21 cellular contexts compared by ENCODE assay signal in the genomic region with DNA sequence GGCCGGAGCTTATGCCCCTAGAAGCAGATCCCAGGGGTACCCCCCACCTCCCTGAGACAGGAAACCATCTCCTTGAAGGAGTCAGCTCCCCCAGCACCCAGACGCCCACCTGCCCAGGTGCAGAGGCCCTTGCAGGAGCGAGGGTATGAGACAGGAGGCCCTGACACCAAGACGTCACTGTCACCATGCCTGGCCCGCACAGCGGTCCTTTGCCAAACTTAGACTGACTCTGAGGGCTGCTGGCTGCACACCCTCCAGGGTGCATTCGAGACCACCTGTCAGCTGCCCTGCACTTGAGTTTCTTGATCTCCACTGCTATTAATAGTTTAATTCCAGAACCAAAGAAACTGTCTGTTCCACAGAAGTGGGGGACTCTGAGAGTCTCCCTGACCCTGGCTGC. TPM values are rescaled to one million over a fixed set of nuclear protein-coding genes. Genes with fewer than 3 reads are reported as not detected.
A peak's percentile ranks its signal among the peaks of the same experiment; 100 is the strongest.
DNase-seq lines count a peak whose midpoint lies in the region; ATAC-seq, FAIRE-seq and TF ChIP-seq lines count a peak whose summit lies in the region.
"Had no signal": no experiment of that assay in that cellular context is flagged by ENCODE, and none has a peak within 500 bp of the region (broad histone marks: within the 10 kb centered on the region; RNA-seq: fewer than 3 reads in every experiment).

No MANE protein-coding gene starts in this region.

- H3K27me3 ChIP-seq in BLaER1: no peaks in the 10 kb centered on the region
- H3K27me3 ChIP-seq in H1 (replicated peaks in 1 of 4; ENCODE audit: control insufficient read depth in 3 of 4, extremely low read depth in 1 of 4, insufficient read depth in 3 of 4, low read length in 3 of 4): no peaks in the 10 kb centered on the region; a peak in 1 of 7 replicates
- H3K27me3 ChIP-seq: heart left ventricle, tibial artery had no signal

- H4K5ac ChIP-seq in H1 (ENCODE audit: insufficient read length, low read depth, low read length): no peak overlapping the region

- peaks cover 10% of the 10 kb centered on the region; the same call in 1 of the 2 replicates for H3K23me2 ChIP-seq in H1 (ENCODE audit: low read depth, low read length)

- H3K79me2 ChIP-seq in H1 (ENCODE audit: control insufficient read depth in 1 of 2, insufficient read depth in 2 of 2, low read length in 2 of 2): no peaks in the 10 kb centered on the region

- H3K4me1 ChIP-seq in BLaER1: peaks cover 38% of the 10 kb centered on the region
- H3K4me1 ChIP-seq in H1 (replicated peaks in 1 of 4; ENCODE audit: control insufficient read depth in 3 of 4, insufficient read depth in 4 of 4, low read length in 3 of 4): peaks cover 2 to 14% (median 11%) of the 10 kb centered on the region in 4 experiments

- no peak overlapping the region for H3K56ac ChIP-seq in H1 (replicated peaks; ENCODE audit: insufficient read length, low read depth, low read length)

- no peak overlapping the region for H3K14ac ChIP-seq in H1 (ENCODE audit: insufficient read length)

- no peak overlapping the region for H3K4me3 ChIP-seq in BLaER1
- H3K4me3 ChIP-seq in H1 (ENCODE audit: extremely low read depth in 1 of 4, insufficient read depth in 2 of 4, low read depth in 3 of 4, low read length in 4 of 4): no peak overlapping the region
- H3K4me3 ChIP-seq: heart left ventricle, smooth muscle cell, tibial artery had no signal

- CTCF ChIA-PET in H1 (lab: Charles Lee; ENCODE audit: partially characterized antibody): interaction anchor here (0.9 to 3.0 kb wide), 4 partner anchors 9 to 31 kb away, joined by 6 to 13 read pairs (median 7); no protein-coding TSS in a partner anchor

- peak overlapping the region; percentile 48; the same call in 1 of the 2 replicates for H3K4me2 ChIP-seq in BLaER1
- H3K4me2 ChIP-seq in H1 (ENCODE audit: insufficient read depth in 1 of 2, low read depth in 2 of 2, low read length in 2 of 2): no peak overlapping the region
- H3K4me2 ChIP-seq: smooth muscle cell had no signal

- H2AFZ ChIP-seq in H1 (ENCODE audit: low read length): no peak overlapping the region

- peaks cover 32% of the 10 kb centered on the region for H4K20me1 ChIP-seq in BLaER1
- H4K20me1 ChIP-seq in H1 (replicated peaks in 1 of 2; ENCODE audit: control insufficient read depth in 1 of 2, insufficient read depth in 2 of 2, low read length in 2 of 2): peaks cover 0 to 11% of the 10 kb centered on the region in 2 experiments

- H2BK20ac ChIP-seq in H1 (ENCODE audit: low read length): peak overlapping the region; percentile 86; the same call in 1 of the 2 replicates

- peak; percentile 5 for DNase-seq in GM12891 (ENCODE audit: insufficient read length, low spot score)
- no peak for DNase-seq in H1 (ENCODE audit: low read depth in 1 of 2, low spot score in 2 of 2)
- DNase-seq in mesenteric fat pad (ENCODE audit: low spot score): peak; percentile 62
- DNase-seq in CD1c-positive myeloid dendritic cell (ENCODE audit: extremely low spot score): no peak
- no peak for DNase-seq in SKM-1 treated with dmso at 0.1 percent for 144 hours (lab: John Stamatoyannopoulos, UW; ENCODE audit: unreplicated experiment)
- DNase-seq: GF-D8; KBM-7; MM.1S; stimulated activated CD4-positive, alpha-beta T cell treated with anti-CD3 and anti-CD28 coated beads, Interleukin-4, amount 100 ng/mL, for 1 hour; stimulated activated naive CD4-positive, alpha-beta T cell treated with Interleukin-2 at 50 U/mL for 16 hours; SW 1271 had no signal

- TF ChIP-seq RAD21 in H1 (IDR thresholded peaks at IDR 0.05 in 1 of 2, conservative IDR thresholded peaks at IDR 0.05 in 1 of 2; ENCODE audit: low read depth in 2 of 2, low read length in 2 of 2): no peak

- no peak overlapping the region for H3K27ac ChIP-seq in BLaER1
- no peak overlapping the region for H3K27ac ChIP-seq in H1 (ENCODE audit: low read depth, low read length)
- H3K27ac ChIP-seq: tibial artery had no signal

- no peak for FAIRE-seq in GM12891 (lab: Jason Lieb, UNC)
- FAIRE-seq in H1 (lab: Jason Lieb, UNC): no peak
- FAIRE-seq: bronchial epithelial cell, endothelial cell of umbilical vein had no signal

- H2BK120ac ChIP-seq in H1 (replicated peaks; ENCODE audit: low read depth, low read length): no peak overlapping the region

- H3K9ac ChIP-seq in BLaER1 (no peak overlapping the region), H1 (replicated peaks in 1 of 4; ENCODE audit: extremely low read depth in 1 of 4, low read depth in 3 of 4, low read length in 3 of 4) (no peak overlapping the region)

- ATAC-seq in GM21381 (IDR thresholded peaks at IDR 0.05; ENCODE audit: unreplicated experiment): no peak
- ATAC-seq in GM19328 (IDR thresholded peaks at IDR 0.05; ENCODE audit: unreplicated experiment): no peak
- ATAC-seq: activated CD4-positive, alpha-beta T cell treated with anti-CD3 and anti-CD28 coated beads for 36 hours; CD8-positive, alpha-beta T cell had no signal

- TF ChIP-seq EP300 in H1 (IDR thresholded peaks at IDR 0.05; ENCODE audit: borderline replicate concordance in 1 of 2, low read depth in 2 of 2, low read length in 2 of 2): no peak

- no peak overlapping the region; the same call in 1 of the 2 replicates for H4K8ac ChIP-seq in H1 (ENCODE audit: extremely low read depth, insufficient read depth, low read length)

- no peak for TF ChIP-seq POLR2A in GM12891 (IDR thresholded peaks at IDR 0.05; ENCODE audit: low read depth, low read length)
- no peak for TF ChIP-seq POLR2A in H1 (IDR thresholded peaks at IDR 0.05; ENCODE audit: control extremely low read depth in 1 of 2, low read depth in 2 of 2, low read length in 2 of 2)

- TF ChIP-seq CTCF in H1 (IDR thresholded peaks at IDR 0.05; ENCODE audit: control extremely low read depth in 1 of 3, insufficient read depth in 1 of 3, low read depth in 1 of 3, low read length in 3 of 3): no peak

- H3K18ac ChIP-seq in H1 (ENCODE audit: extremely low read depth, low read length): 0 out of 2 replicates have a peak overlapping the region, but pooled peaks have one; percentile 78

- H3K4ac ChIP-seq in H1 (replicated peaks; ENCODE audit: insufficient read length, low read depth, low read length): no peak overlapping the region

- H2BK5ac ChIP-seq in H1 (ENCODE audit: low read depth, low read length): peak overlapping the region; percentile 81; the same call in 1 of the 2 replicates

- 79% methylated on average over 7 of the region's 7 CpGs; no CpG with 5 or more reads in 1 of the 2 experiments for WGBS in H1 (ENCODE audit: extremely low coverage in 1 of 2, insufficient coverage in 1 of 2, insufficient read length in 1 of 2, insufficient replicate concordance in 2 of 2, low coverage in 1 of 2, low lambda C conversion rate in 2 of 2, missing lambda C conversion rate in 1 of 2), 2 experiments

- H3K9me3 ChIP-seq in BLaER1 (no peaks in the 10 kb centered on the region; the same call in 1 of the 2 replicates), H1 (ENCODE audit: insufficient read depth in 2 of 2, low read depth in 1 of 2, low read length in 1 of 2) (no peaks in the 10 kb centered on the region)
- H3K9me3 ChIP-seq: heart left ventricle, tibial artery had no signal

- no peak overlapping the region for H4K91ac ChIP-seq in H1 (replicated peaks; ENCODE audit: insufficient read length, low read length)

- no peaks in the 10 kb centered on the region for H3K79me1 ChIP-seq in H1 (ENCODE audit: low read depth, low read length)

- H3K36me3 ChIP-seq in BLaER1 (peaks cover 3% of the 10 kb centered on the region; the same call in 1 of the 2 replicates), H1 (ENCODE audit: control insufficient read depth in 2 of 4, insufficient read depth in 4 of 4, low read length in 3 of 4) (no peaks in the 10 kb centered on the region)
- H3K36me3 ChIP-seq: heart left ventricle, tibial artery had no signal

- H2BK12ac ChIP-seq in H1 (ENCODE audit: low read depth, low read length): 0 out of 2 replicates have a peak overlapping the region, but pooled peaks have one; percentile 84

- H3K23ac ChIP-seq in H1 (ENCODE audit: insufficient read length): no peak overlapping the region

- H2BK15ac ChIP-seq in H1 (ENCODE audit: low read length): no peak overlapping the region; the same call in 1 of the 2 replicates

- H2AK5ac ChIP-seq in H1 (ENCODE audit: low read depth, low read length): no peak overlapping the region

- POLR2A ChIA-PET in H1 (lab: Charles Lee; ENCODE audit: partially characterized antibody): interaction anchor here (0.8 to 2.2 kb wide), 4 partner anchors 11 to 32 kb away, joined by 3 to 9 read pairs (median 4); no protein-coding TSS in a partner anchor

TF ChIP-seq in GM12891, 5 proteins besides CTCF, POLR2A, EP300 and RAD21:
- TF ChIP-seq PAX5 (IDR thresholded peaks at IDR 0.05; ENCODE audit: insufficient read depth, low read length, severe bottlenecking) (no peak), SPI1 (IDR thresholded peaks at IDR 0.05; ENCODE audit: low read depth, low read length) (no peak), TAF1 (IDR thresholded peaks at IDR 0.05; ENCODE audit: low read depth, low read length) (no peak), POLR2AphosphoS5 (IDR thresholded peaks at IDR 0.05; ENCODE audit: low read depth, low read length) (no peak), POU2F2 (IDR thresholded peaks at IDR 0.05; ENCODE audit: low read depth, low read length) (no peak)
TF ChIP-seq in GM12891: peak in this region for 0.

TF ChIP-seq in H1, 55 proteins besides CTCF, POLR2A, EP300 and RAD21 (continues in another document):
- no peak for TF ChIP-seq EZH2 (IDR thresholded peaks at IDR 0.05; ENCODE audit: low read depth, low read length, severe bottlenecking)
- TF ChIP-seq SP2 (IDR thresholded peaks at IDR 0.05; ENCODE audit: low read length): no peak
- TF ChIP-seq POLR2AphosphoS5 (IDR thresholded peaks at IDR 0.05; ENCODE audit: low read depth, low read length): no peak
- no peak for TF ChIP-seq SP1 (IDR thresholded peaks at IDR 0.05; ENCODE audit: low read depth, low read length)
- TF ChIP-seq, protein P1, sequence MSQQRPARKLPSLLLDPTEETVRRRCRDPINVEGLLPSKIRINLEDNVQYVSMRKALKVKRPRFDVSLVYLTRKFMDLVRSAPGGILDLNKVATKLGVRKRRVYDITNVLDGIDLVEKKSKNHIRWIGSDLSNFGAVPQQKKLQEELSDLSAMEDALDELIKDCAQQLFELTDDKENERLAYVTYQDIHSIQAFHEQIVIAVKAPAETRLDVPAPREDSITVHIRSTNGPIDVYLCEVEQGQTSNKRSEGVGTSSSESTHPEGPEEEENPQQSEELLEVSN (IDR thresholded peaks at IDR 0.05): no peak
- no peak for TF ChIP-seq NANOG (IDR thresholded peaks at IDR 0.05; ENCODE audit: insufficient read depth, low read depth, low read length, poor library complexity, severe bottlenecking)

RNA-seq across cellular contexts. Expression of a gene that starts 24.5 kb away (rescaled TPM):
- 0.44 TPM for polyA plus RNA-seq in GM12891 (2012; ENCODE audit: low read depth, missing spikeins)
- total RNA-seq in H1 (2021; fragmentation: NEBNext Ultra II Directional; extraction: Animal tissue kit (Norgen Biotek cat#: 25700)): 2.0 and 2.1 TPM in 2 replicates
- polyA plus RNA-seq in H1 (2011; rRNA removed): 4.5 and 4.8 TPM in 2 replicates
- polyA plus RNA-seq in H1 (2011; cell fraction: cytosol; rRNA removed): 3.6 TPM
- polyA plus RNA-seq in H1 (2011; cell fraction: nucleus; rRNA removed): 2.8 TPM
- 1.5 to 4.4 TPM (median 3.3 TPM) in 4 replicates for polyA plus RNA-seq in H1 (2012, experiment 1 of 2)
- 2.0 TPM for polyA plus RNA-seq in H1 (2012, experiment 2 of 2)
- 3.3 TPM for polyA plus RNA-seq in H1 (2013, experiment 1 of 2)
- polyA plus RNA-seq in H1 (2013, experiment 2 of 2): 3.5 TPM
- 1.8 and 2.7 TPM in 2 replicates for polyA minus RNA-seq in H1 (2011; rRNA and poly(A)+ RNA removed)
- 3.5 TPM for polyA minus RNA-seq in H1 (2011; cell fraction: cytosol; rRNA and poly(A)+ RNA removed)
- 1.5 TPM for polyA minus RNA-seq in H1 (2011; cell fraction: nucleus; rRNA and poly(A)+ RNA removed)
- 3.7 TPM for total RNA-seq in mesenteric fat pad
- total RNA-seq: CD8-positive, alpha-beta T cell had no signal

Comparison
In these comparisons a context has a peak if more than half of its experiments do, and no peak if none do; other contexts are left out.
1. DNase-seq: peak in GM12891 (single experiment) and mesenteric fat pad (single experiment); none in H1 (0 of 2), CD1c-positive myeloid dendritic cell (single experiment) and SKM-1 treated with dmso at 0.1 percent for 144 hours (single experiment).